Comparison of ENCODE assay signal across 25 cellular contexts in the genomic region with DNA sequence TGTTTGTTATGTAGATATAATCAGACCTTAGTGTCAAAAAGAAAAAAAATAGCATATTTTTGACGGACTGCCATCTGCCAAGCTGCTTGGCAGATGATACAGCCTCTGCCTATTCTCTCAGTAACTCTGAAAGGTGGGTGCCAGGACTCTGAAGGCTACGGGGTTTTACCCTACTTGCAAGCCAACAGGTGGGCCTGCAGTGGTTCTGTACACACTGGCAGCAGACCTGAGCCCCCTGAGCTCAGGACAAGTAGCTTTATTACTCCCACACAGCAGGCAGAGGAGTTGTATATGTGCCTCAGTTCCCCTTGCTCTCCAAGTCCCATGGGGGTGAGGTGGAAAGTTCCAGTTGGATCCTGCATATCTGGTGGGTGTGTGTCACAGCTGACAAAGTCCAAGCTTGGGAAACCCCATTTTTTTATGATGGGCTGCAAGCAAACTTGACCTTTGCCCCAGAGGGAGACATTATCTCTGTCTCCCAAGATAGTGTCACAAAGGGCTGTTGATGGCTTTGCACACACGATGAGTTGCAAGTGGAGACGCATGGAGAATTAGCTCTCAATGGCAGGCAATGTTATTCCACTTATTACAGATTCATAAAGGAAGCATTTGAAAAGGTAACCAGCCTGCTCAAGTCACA. TPM values are rescaled to one million over a fixed set of nuclear protein-coding genes. Genes with fewer than 3 reads are reported as not detected.
A peak's percentile ranks its signal among the peaks of the same experiment; 100 is the strongest.
DNase-seq lines count a peak whose midpoint lies in the region; ATAC-seq and TF ChIP-seq lines count a peak whose summit lies in the region.
"Had no signal": no experiment of that assay in that cellular context is flagged by ENCODE, and none has a peak within 500 bp of the region (broad histone marks: within the 10 kb centered on the region; RNA-seq: fewer than 3 reads in every experiment).

No MANE protein-coding gene starts in this region.

- TF ChIP-seq POLR2A in heart left ventricle (IDR thresholded peaks at IDR 0.05) (no peak), sigmoid colon (IDR thresholded peaks at IDR 0.05) (no peak)

- peaks cover 10 to 32% (median 19%) of the 10 kb centered on the region in 10 experiments for H3K4me1 ChIP-seq in BLaER1 treated with 17β-estradiol and CSF1 and Interleukin-3, amounts not matched to agents 10 nM and 100 nM
- no peaks in the 10 kb centered on the region for H3K4me1 ChIP-seq in heart left ventricle
- H3K4me1 ChIP-seq in sigmoid colon = no peaks in the 10 kb centered on the region
- H3K4me1 ChIP-seq: prostate gland, SJCRH30, suprapubic skin, upper lobe of right lung had no signal

- H3K27me3 ChIP-seq in BLaER1 treated with 17β-estradiol and CSF1 and Interleukin-3, amounts not matched to agents 10 nM and 100 nM = peaks cover 0 to 11% (median 0%) of the 10 kb centered on the region in 11 experiments; a peak in 1 of 22 replicates
- H3K27me3 ChIP-seq in heart left ventricle (no peaks in the 10 kb centered on the region), sigmoid colon (no peaks in the 10 kb centered on the region)
- H3K27me3 ChIP-seq: SJCRH30, suprapubic skin, upper lobe of right lung had no signal

- TF ChIP-seq CTCF in fibroblast of the aortic adventitia (IDR thresholded peaks at IDR 0.05; ENCODE audit: insufficient read depth, low read length) (no peak), osteocyte (IDR thresholded peaks at IDR 0.05) (no peak), heart left ventricle (IDR thresholded peaks at IDR 0.05) (no peak), sigmoid colon (IDR thresholded peaks at IDR 0.05) (no peak)

- no peaks in the 10 kb centered on the region for H3K36me3 Mint-ChIP-seq in osteocyte (ENCODE audit: unreplicated experiment)
- H3K36me3 Mint-ChIP-seq in stimulated activated memory B cell treated with anti-CD40 and anti-IgM and Interleukin-4, amounts not matched to agents 10 μg/mL and 1 μg/mL and 100 μg/mL, for 72 hours = no peaks in the 10 kb centered on the region
- H3K36me3 Mint-ChIP-seq: activated naive CD8-positive, alpha-beta T cell treated with anti-CD3 and anti-CD28 coated beads, Interleukin-2, amount 10 ng/mL, durations not matched to agents 7 days and 5 days; CD4-positive, alpha-beta memory T cell; stimulated activated naive B cell treated with anti-CD40 and anti-IgM and Interleukin-4, amounts not matched to agents 10 μg/mL and 1 μg/mL and 100 μg/mL, for 72 hours had no signal

- peaks cover 35% of the 10 kb centered on the region for H3K27me3 Mint-ChIP-seq in osteocyte (ENCODE audit: unreplicated experiment)
- peaks cover 39% of the 10 kb centered on the region for H3K27me3 Mint-ChIP-seq in stimulated activated memory B cell treated with anti-CD40 and anti-IgM and Interleukin-4, amounts not matched to agents 10 μg/mL and 1 μg/mL and 100 μg/mL, for 72 hours

- DNase-seq in NCI-H2171 (lab: John Stamatoyannopoulos, UW) = peak; percentile 38
- no peak for DNase-seq in fibroblast of the aortic adventitia (ENCODE audit: low read depth)
- peak; percentile 48 for DNase-seq in osteocyte (ENCODE audit: extremely low spot score, unreplicated experiment)
- no peak for DNase-seq in heart left ventricle
- no peak for DNase-seq in sigmoid colon
- DNase-seq: activated CD4-positive, alpha-beta T cell treated with anti-CD3 and anti-CD28 coated beads, Interleukin-2, amount 10 ng/mL, durations not matched to agents 7 days and 5 days; activated gamma-delta T cell treated with Interleukin-2 at 50 U/mL for 16 hours; activated naive CD8-positive, alpha-beta T cell treated with anti-CD3 and anti-CD28 coated beads, Interleukin-2, amount 10 ng/mL, durations not matched to agents 7 days and 5 days; aorta; CD4-positive, alpha-beta memory T cell; effector memory CD8-positive, alpha-beta T cell; glutamatergic neuron; IMR-90; left ventricle myocardium superior; SJCRH30; stimulated activated CD4-positive, alpha-beta T cell treated with anti-CD3 and anti-CD28 coated beads, Interleukin-15, amount 100 ng/mL, for 24 hours; stimulated activated naive B cell treated with anti-CD40 and anti-IgM and Interleukin-4, amounts not matched to agents 10 μg/mL and 1 μg/mL and 100 μg/mL, for 72 hours; SW 1271; upper lobe of right lung; WERI-Rb-1 had no signal

- H3K4me2 ChIP-seq in BLaER1 treated with 17β-estradiol and CSF1 and Interleukin-3, amounts not matched to agents 10 nM and 100 nM = peak overlapping the region in 7 of 11 experiments; percentile 36 to 89 (median 68); a peak in 12 of 22 replicates

- peaks cover 4% of the 10 kb centered on the region for H3K9me3 Mint-ChIP-seq in osteocyte (ENCODE audit: unreplicated experiment)
- no peaks in the 10 kb centered on the region for H3K9me3 Mint-ChIP-seq in stimulated activated memory B cell treated with anti-CD40 and anti-IgM and Interleukin-4, amounts not matched to agents 10 μg/mL and 1 μg/mL and 100 μg/mL, for 72 hours
- H3K9me3 Mint-ChIP-seq: activated CD4-positive, alpha-beta T cell treated with anti-CD3 and anti-CD28 coated beads, Interleukin-2, amount 10 ng/mL, durations not matched to agents 7 days and 5 days; activated naive CD8-positive, alpha-beta T cell treated with anti-CD3 and anti-CD28 coated beads, Interleukin-2, amount 10 ng/mL, durations not matched to agents 7 days and 5 days; effector memory CD8-positive, alpha-beta T cell; stimulated activated naive B cell treated with anti-CD40 and anti-IgM and Interleukin-4, amounts not matched to agents 10 μg/mL and 1 μg/mL and 100 μg/mL, for 72 hours had no signal

- H3K4me1 Mint-ChIP-seq in osteocyte (ENCODE audit: unreplicated experiment) = no peaks in the 10 kb centered on the region
- no peaks in the 10 kb centered on the region for H3K4me1 Mint-ChIP-seq in stimulated activated memory B cell treated with anti-CD40 and anti-IgM and Interleukin-4, amounts not matched to agents 10 μg/mL and 1 μg/mL and 100 μg/mL, for 72 hours
- H3K4me1 Mint-ChIP-seq: activated CD4-positive, alpha-beta T cell treated with anti-CD3 and anti-CD28 coated beads, Interleukin-2, amount 10 ng/mL, durations not matched to agents 7 days and 5 days; activated naive CD8-positive, alpha-beta T cell treated with anti-CD3 and anti-CD28 coated beads, Interleukin-2, amount 10 ng/mL, durations not matched to agents 7 days and 5 days; CD4-positive, alpha-beta memory T cell; stimulated activated naive B cell treated with anti-CD40 and anti-IgM and Interleukin-4, amounts not matched to agents 10 μg/mL and 1 μg/mL and 100 μg/mL, for 72 hours had no signal

- intact Hi-C loops in heart left ventricle (cut with DNase I) (loop anchor here in 1 of 10 donors (1.0 kb wide), 1 partner anchor 26 kb away; no protein-coding TSS in a partner anchor), sigmoid colon (cut with DNase I) (no loop called here)

- ATAC-seq in heart left ventricle = no peak
- ATAC-seq in GM21825 (IDR thresholded peaks at IDR 0.05; ENCODE audit: unreplicated experiment) = no peak
- no peak for ATAC-seq in stimulated activated memory B cell treated with anti-CD40 and anti-IgM and Interleukin-4, amounts not matched to agents 10 μg/mL and 1 μg/mL and 100 μg/mL, for 72 hours
- ATAC-seq: effector memory CD8-positive, alpha-beta T cell; left ventricle myocardium superior; stimulated activated naive B cell treated with anti-CD40 and anti-IgM and Interleukin-4, amounts not matched to agents 10 μg/mL and 1 μg/mL and 100 μg/mL, for 72 hours; upper lobe of right lung had no signal

- no peak overlapping the region for H3K27ac Mint-ChIP-seq in osteocyte (ENCODE audit: unreplicated experiment)
- H3K27ac Mint-ChIP-seq in stimulated activated memory B cell treated with anti-CD40 and anti-IgM and Interleukin-4, amounts not matched to agents 10 μg/mL and 1 μg/mL and 100 μg/mL, for 72 hours = no peak overlapping the region
- H3K27ac Mint-ChIP-seq: activated CD4-positive, alpha-beta T cell treated with anti-CD3 and anti-CD28 coated beads, Interleukin-2, amount 10 ng/mL, durations not matched to agents 7 days and 5 days; activated naive CD8-positive, alpha-beta T cell treated with anti-CD3 and anti-CD28 coated beads, Interleukin-2, amount 10 ng/mL, durations not matched to agents 7 days and 5 days; effector memory CD8-positive, alpha-beta T cell; stimulated activated naive B cell treated with anti-CD40 and anti-IgM and Interleukin-4, amounts not matched to agents 10 μg/mL and 1 μg/mL and 100 μg/mL, for 72 hours had no signal

- 0 out of 22 replicates have a peak, but pooled peaks cover 0 to 5% (median 0%) of the 10 kb centered on the region in 11 experiments for H3K9me3 ChIP-seq in BLaER1 treated with 17β-estradiol and CSF1 and Interleukin-3, amounts not matched to agents 10 nM and 100 nM (replicated peaks in 1 of 11)
- H3K9me3 ChIP-seq in heart left ventricle (peaks cover 0 to 7% (median 0%) of the 10 kb centered on the region in 12 donors), sigmoid colon (no peaks in the 10 kb centered on the region)
- H3K9me3 ChIP-seq: prostate gland, SJCRH30, suprapubic skin, upper lobe of right lung had no signal

- no peak overlapping the region for H3K4me3 ChIP-seq in BLaER1 treated with 17β-estradiol and CSF1 and Interleukin-3, amounts not matched to agents 10 nM and 100 nM
- H3K4me3 ChIP-seq in fibroblast of the aortic adventitia (ENCODE audit: low read depth, low read length) (peak overlapping the region; percentile 14), heart left ventricle (peak overlapping the region in 1 of 12 donors; percentile 11), sigmoid colon (no peak overlapping the region)
- H3K4me3 ChIP-seq: prostate gland, SJCRH30, suprapubic skin, upper lobe of right lung had no signal

- no peak overlapping the region for H3K9ac ChIP-seq in BLaER1 treated with 17β-estradiol and CSF1 and Interleukin-3, amounts not matched to agents 10 nM and 100 nM

- 54 to 62% (median 58%) methylated on average over 4 of the region's 4 CpGs for WGBS in heart left ventricle, 4 donors
- WGBS in sigmoid colon, 2 donors = 28 to 68% methylated on average over 4 of the region's 4 CpGs

- no peak overlapping the region for H3K27ac ChIP-seq in BLaER1 treated with 17β-estradiol and CSF1 and Interleukin-3, amounts not matched to agents 10 nM and 100 nM
- H3K27ac ChIP-seq in heart left ventricle = no peak overlapping the region
- H3K27ac ChIP-seq in sigmoid colon = no peak overlapping the region
- H3K27ac ChIP-seq: SJCRH30, suprapubic skin, upper lobe of right lung, WERI-Rb-1 had no signal

- H3K36me3 ChIP-seq in BLaER1 treated with 17β-estradiol and CSF1 and Interleukin-3, amounts not matched to agents 10 nM and 100 nM = no peaks in the 10 kb centered on the region
- no peaks in the 10 kb centered on the region for H3K36me3 ChIP-seq in heart left ventricle
- H3K36me3 ChIP-seq in sigmoid colon = no peaks in the 10 kb centered on the region
- H3K36me3 ChIP-seq: prostate gland, SJCRH30, suprapubic skin, upper lobe of right lung, WERI-Rb-1 had no signal

- no peaks in the 10 kb centered on the region for H4K20me1 ChIP-seq in BLaER1 treated with 17β-estradiol and CSF1 and Interleukin-3, amounts not matched to agents 10 nM and 100 nM

- TF ChIP-seq EP300 in sigmoid colon (IDR thresholded peaks at IDR 0.05) = no peak

- no peak overlapping the region for H3K4me3 Mint-ChIP-seq in osteocyte (ENCODE audit: unreplicated experiment)
- H3K4me3 Mint-ChIP-seq in stimulated activated memory B cell treated with anti-CD40 and anti-IgM and Interleukin-4, amounts not matched to agents 10 μg/mL and 1 μg/mL and 100 μg/mL, for 72 hours = no peak overlapping the region
- H3K4me3 Mint-ChIP-seq: activated CD4-positive, alpha-beta T cell treated with anti-CD3 and anti-CD28 coated beads, Interleukin-2, amount 10 ng/mL, durations not matched to agents 7 days and 5 days; activated naive CD8-positive, alpha-beta T cell treated with anti-CD3 and anti-CD28 coated beads, Interleukin-2, amount 10 ng/mL, durations not matched to agents 7 days and 5 days; CD4-positive, alpha-beta memory T cell; effector memory CD8-positive, alpha-beta T cell; stimulated activated naive B cell treated with anti-CD40 and anti-IgM and Interleukin-4, amounts not matched to agents 10 μg/mL and 1 μg/mL and 100 μg/mL, for 72 hours had no signal

RNA-seq across cellular contexts. Expression of a gene that starts 20.5 kb away (rescaled TPM):
- total RNA-seq in fibroblast of the aortic adventitia (ENCODE audit: low replicate concordance) = 29.2 and 136 TPM in 2 replicates
- total RNA-seq in osteocyte = 67.3 and 72.2 TPM in 2 replicates
- total RNA-seq in heart left ventricle = 100 to 1,000 TPM in 1 of 9 donors, 10 to 100 TPM in 8; 38.0 to 100 (median 51.8) TPM
- polyA plus RNA-seq in heart left ventricle = 10 to 100 TPM; 27.6 to 31.5 TPM
- total RNA-seq in sigmoid colon = 100 to 1,000 TPM in 2 of 4 donors, 10 to 100 TPM in 2; 83.6 to 104 (median 95.1) TPM
- 10 to 100 TPM; 43.2 to 64.5 (median 44.4) TPM for polyA plus RNA-seq in sigmoid colon

Comparison
In these comparisons a context has a peak if more than half of its experiments do, and no peak if none do; other contexts are left out.
1. DNase-seq: peak in NCI-H2171 (single experiment) and osteocyte (single experiment); none in fibroblast of the aortic adventitia (single experiment), heart left ventricle (0 of 5) and sigmoid colon (single experiment).